19 cellular contexts compared by ENCODE assay signal in the genomic region with DNA sequence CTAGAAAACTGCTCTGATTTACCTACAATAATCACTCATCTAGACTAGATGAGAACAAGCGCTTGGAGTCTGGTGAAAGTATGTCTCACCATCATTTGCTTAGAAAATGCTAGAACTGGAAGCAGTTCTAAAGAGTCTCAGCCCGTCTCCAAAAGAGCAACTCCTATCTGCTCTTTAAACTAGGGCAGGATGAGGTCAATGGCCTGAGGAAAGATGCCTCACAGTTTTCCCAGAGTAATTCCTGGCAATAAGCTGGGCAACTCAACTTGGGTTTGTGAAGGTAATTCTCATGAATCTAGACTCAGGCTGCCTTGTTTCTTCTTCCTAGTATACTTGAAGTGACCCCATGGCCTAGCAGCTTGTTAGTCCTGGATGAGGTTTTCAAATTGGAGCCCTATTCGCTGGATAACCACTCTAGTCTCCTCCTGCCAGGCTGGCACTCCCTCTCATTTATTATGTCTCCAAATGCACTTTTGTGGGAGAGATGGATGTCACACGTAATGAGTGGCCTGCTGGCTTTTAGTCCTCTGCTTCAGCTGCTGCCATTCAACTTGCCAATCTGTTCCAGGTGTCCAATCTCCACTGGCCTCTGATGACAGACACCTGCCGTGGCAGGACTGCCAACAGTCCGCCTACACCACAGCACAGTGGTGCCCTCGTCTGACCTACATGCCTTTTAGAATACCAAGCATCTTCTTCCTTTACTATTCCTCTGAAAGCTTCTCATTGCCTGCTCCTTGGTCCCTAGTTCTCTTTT.
A peak's percentile ranks its signal among the peaks of the same experiment; 100 is the strongest.
DNase-seq lines count a peak whose midpoint lies in the region; ATAC-seq, FAIRE-seq and TF ChIP-seq lines count a peak whose summit lies in the region.
"Had no signal": no experiment of that assay in that cellular context is flagged by ENCODE, and none has a peak within 500 bp of the region (broad histone marks: within the 10 kb centered on the region; RNA-seq: fewer than 3 reads in every experiment).

No MANE protein-coding gene starts in this region.

- CTCF ChIA-PET in H1 (lab: Charles Lee; ENCODE audit: partially characterized antibody) = interaction anchor here (0.5 to 1.8 kb wide), 9 partner anchors 8 to 269 kb away, joined by 3 to 7 read pairs (median 4); a partner anchor contains a TSS

- TF ChIP-seq RAD21 in H1 (IDR thresholded peaks at IDR 0.05 in 1 of 2, conservative IDR thresholded peaks at IDR 0.05 in 1 of 2; ENCODE audit: low read depth in 2 of 2, low read length in 2 of 2) = no peak

- H3K27ac ChIP-seq in H1 (ENCODE audit: low read depth, low read length) (no peak overlapping the region), left lung (no peak overlapping the region)
- H3K27ac ChIP-seq: gastroesophageal sphincter, parathyroid adenoma, spleen had no signal

- no peak for FAIRE-seq in H1 (lab: Jason Lieb, UNC)

- H2BK12ac ChIP-seq in H1 (ENCODE audit: low read depth, low read length) = no peak overlapping the region

- H3K4me3 ChIP-seq in H1 (ENCODE audit: extremely low read depth in 1 of 4, insufficient read depth in 2 of 4, low read depth in 3 of 4, low read length in 4 of 4) = no peak overlapping the region
- no peak overlapping the region for H3K4me3 ChIP-seq in left lung
- H3K4me3 ChIP-seq: gastroesophageal sphincter, spleen had no signal

- no peak overlapping the region for H2AFZ ChIP-seq in H1 (ENCODE audit: low read length)
- H2AFZ ChIP-seq: parathyroid adenoma had no signal

- H3K9me3 ChIP-seq in H1 (ENCODE audit: insufficient read depth in 2 of 2, low read depth in 1 of 2, low read length in 1 of 2) (no peaks in the 10 kb centered on the region), left lung (no peaks in the 10 kb centered on the region)
- H3K9me3 ChIP-seq: gastroesophageal sphincter, spleen had no signal

- H2BK20ac ChIP-seq in H1 (ENCODE audit: low read length) = no peak overlapping the region

- H4K8ac ChIP-seq in H1 (ENCODE audit: extremely low read depth, insufficient read depth, low read length) = no peak overlapping the region

- H3K56ac ChIP-seq in H1 (replicated peaks; ENCODE audit: insufficient read length, low read depth, low read length) = no peak overlapping the region

- no peak for TF ChIP-seq POLR2A in H1 (IDR thresholded peaks at IDR 0.05; ENCODE audit: control extremely low read depth in 1 of 2, low read depth in 2 of 2, low read length in 2 of 2)

- H3K4ac ChIP-seq in H1 (replicated peaks; ENCODE audit: insufficient read length, low read depth, low read length) = no peak overlapping the region

- H3K27me3 ChIP-seq in H1 (replicated peaks in 1 of 4; ENCODE audit: control insufficient read depth in 3 of 4, extremely low read depth in 1 of 4, insufficient read depth in 3 of 4, low read length in 3 of 4) = no peaks in the 10 kb centered on the region
- no peaks in the 10 kb centered on the region for H3K27me3 ChIP-seq in left lung
- H3K27me3 ChIP-seq: gastroesophageal sphincter, spleen had no signal

- no peak overlapping the region for H3K23ac ChIP-seq in H1 (ENCODE audit: insufficient read length)

- H2BK5ac ChIP-seq in H1 (ENCODE audit: low read depth, low read length) = no peak overlapping the region

- H3K36me3 ChIP-seq in H1 (ENCODE audit: control insufficient read depth in 2 of 4, insufficient read depth in 4 of 4, low read length in 3 of 4) (peaks cover 0 to 4% (median 0%) of the 10 kb centered on the region in 4 experiments; a peak in 3 of 8 replicates), left lung (peaks cover 0 to 4% of the 10 kb centered on the region in 2 donors)

- H3K18ac ChIP-seq in H1 (ENCODE audit: extremely low read depth, low read length) = no peak overlapping the region

- WGBS in H1 (ENCODE audit: extremely low coverage in 1 of 2, insufficient coverage in 1 of 2, insufficient read length in 1 of 2, insufficient replicate concordance in 2 of 2, low coverage in 1 of 2, low lambda C conversion rate in 2 of 2, missing lambda C conversion rate in 1 of 2), 2 experiments = 90% methylated on average over 7 of the region's 7 CpGs; no CpG with 5 or more reads in 1 of the 2 experiments

- H4K91ac ChIP-seq in H1 (replicated peaks; ENCODE audit: insufficient read length, low read length) = no peak overlapping the region

- TF ChIP-seq EP300 in H1 (IDR thresholded peaks at IDR 0.05; ENCODE audit: borderline replicate concordance in 1 of 2, low read depth in 2 of 2, low read length in 2 of 2) = no peak

- peak; percentile 16 for DNase-seq in NCI-H187 treated with DMSO at 0.1 percent for 48 hours (lab: John Stamatoyannopoulos, UW)
- peak; percentile 76 for DNase-seq in NCI-H2227 treated with DMSO at 0.1 percent for 48 hours (lab: John Stamatoyannopoulos, UW)
- no peak for DNase-seq in H1 (ENCODE audit: low read depth in 1 of 2, low spot score in 2 of 2)
- DNase-seq in pons (ENCODE audit: low spot score) = peak; percentile 76
- DNase-seq in putamen (ENCODE audit: low spot score) = no peak
- DNase-seq in NCI-H446 (lab: John Stamatoyannopoulos, UW) = no peak
- DNase-seq in left lung = no peak
- DNase-seq: activated B cell treated with CpG ODN at 0.5 μM for 24 hours; activated CD8-positive, alpha-beta T cell treated with anti-CD3 and anti-CD28 coated beads for 36 hours; activated naive CD8-positive, alpha-beta T cell treated with anti-CD3 and anti-CD28 coated beads for 36 hours; activated T-cell treated with anti-CD3 and anti-CD28 coated beads, Interleukin-2, amount 50 U/mL, for 72 hours; dermis blood vessel endothelial cell; NCI-H1048; NCI-H510A treated with DMSO at 0.1 percent for 48 hours; spleen; stimulated activated CD8-positive, alpha-beta memory T cell treated with anti-CD3 and anti-CD28 coated beads, Interleukin-4, amount 100 ng/mL, for 48 hours had no signal

- no peak overlapping the region for H4K5ac ChIP-seq in H1 (ENCODE audit: insufficient read length, low read depth, low read length)

- POLR2A ChIA-PET in H1 (lab: Charles Lee; ENCODE audit: partially characterized antibody) = interaction anchor here (0.9 kb wide), 1 partner anchor 9 kb away, joined by 4 read pairs; no protein-coding TSS in a partner anchor

- H2BK120ac ChIP-seq in H1 (replicated peaks; ENCODE audit: low read depth, low read length) = no peak overlapping the region

- ATAC-seq in GM19452 (IDR thresholded peaks at IDR 0.05; ENCODE audit: unreplicated experiment) (no peak), left lung (no peak)
- ATAC-seq: activated CD8-positive, alpha-beta T cell treated with anti-CD3 and anti-CD28 coated beads for 36 hours; activated T-cell treated with anti-CD3 and anti-CD28 coated beads, Interleukin-2, amount 50 U/mL, for 72 hours; gastroesophageal sphincter had no signal

- 0 out of 2 replicates have a peak, but pooled peaks cover 5% of the 10 kb centered on the region for H3K79me1 ChIP-seq in H1 (ENCODE audit: low read depth, low read length)

- peak overlapping the region; percentile 25; the same call in 1 of the 2 replicates for H2AK5ac ChIP-seq in H1 (ENCODE audit: low read depth, low read length)

- H2BK15ac ChIP-seq in H1 (ENCODE audit: low read length) = no peak overlapping the region

- no peaks in the 10 kb centered on the region for H3K23me2 ChIP-seq in H1 (ENCODE audit: low read depth, low read length)

- no peak overlapping the region for H3K14ac ChIP-seq in H1 (ENCODE audit: insufficient read length)

- H4K20me1 ChIP-seq in H1 (replicated peaks in 1 of 2; ENCODE audit: control insufficient read depth in 1 of 2, insufficient read depth in 2 of 2, low read length in 2 of 2) = peaks cover 0 to 1% of the 10 kb centered on the region in 2 experiments

- H3K4me1 ChIP-seq in H1 (replicated peaks in 1 of 4; ENCODE audit: control insufficient read depth in 3 of 4, insufficient read depth in 4 of 4, low read length in 3 of 4) (peaks cover 0 to 7% (median 3%) of the 10 kb centered on the region in 4 experiments; a peak in 4 of 7 replicates), left lung (peaks cover 0 to 7% of the 10 kb centered on the region in 2 donors)

- intact Hi-C loops in left lung (cut with DNase I) = no loop called here

- no peaks in the 10 kb centered on the region for H3K79me2 ChIP-seq in H1 (ENCODE audit: control insufficient read depth in 1 of 2, insufficient read depth in 2 of 2, low read length in 2 of 2)
- H3K79me2 ChIP-seq: parathyroid adenoma had no signal

- no peak overlapping the region; a peak in 2 of 4 replicates for H3K4me2 ChIP-seq in H1 (ENCODE audit: insufficient read depth in 1 of 2, low read depth in 2 of 2, low read length in 2 of 2)

- H3K9ac ChIP-seq in H1 (replicated peaks in 1 of 4; ENCODE audit: extremely low read depth in 1 of 4, low read depth in 3 of 4, low read length in 3 of 4) = no peak overlapping the region
- H3K9ac ChIP-seq: parathyroid adenoma had no signal

- TF ChIP-seq CTCF in H1 (IDR thresholded peaks at IDR 0.05; ENCODE audit: control extremely low read depth in 1 of 3, insufficient read depth in 1 of 3, low read depth in 1 of 3, low read length in 3 of 3) (no peak), left lung (IDR thresholded peaks at IDR 0.05) (no peak)

TF ChIP-seq in H1, 55 proteins besides CTCF, POLR2A, EP300 and RAD21 (continues in another document):
- no peak for TF ChIP-seq MAFK (IDR thresholded peaks at IDR 0.05; ENCODE audit: low read depth, low read length)
- no peak for TF ChIP-seq JUND (IDR thresholded peaks at IDR 0.05; ENCODE audit: low read length)
- no peak for TF ChIP-seq POU5F1 (IDR thresholded peaks at IDR 0.05; ENCODE audit: low read depth, low read length)
- no peak for TF ChIP-seq BRCA1 (IDR thresholded peaks at IDR 0.05; ENCODE audit: low read depth, low read length)
- TF ChIP-seq CREB1 (IDR thresholded peaks at IDR 0.05) = no peak
- no peak for TF ChIP-seq NRF1 (IDR thresholded peaks at IDR 0.05; ENCODE audit: low read depth, low read length)
- no peak for TF ChIP-seq CHD1 (IDR thresholded peaks at IDR 0.05; ENCODE audit: low read depth, low read length)
- no peak for TF ChIP-seq TCF12 (IDR thresholded peaks at IDR 0.05; ENCODE audit: low read depth, low read length)
- no peak for TF ChIP-seq CEBPB (IDR thresholded peaks at IDR 0.05; ENCODE audit: low read depth, low read length)
- TF ChIP-seq TAF1 (IDR thresholded peaks at IDR 0.05; ENCODE audit: low read depth, low read length) = no peak
- TF ChIP-seq EGR1 (IDR thresholded peaks at IDR 0.05; ENCODE audit: borderline replicate concordance, low read depth, low read length) = no peak
- TF ChIP-seq, protein P1, sequence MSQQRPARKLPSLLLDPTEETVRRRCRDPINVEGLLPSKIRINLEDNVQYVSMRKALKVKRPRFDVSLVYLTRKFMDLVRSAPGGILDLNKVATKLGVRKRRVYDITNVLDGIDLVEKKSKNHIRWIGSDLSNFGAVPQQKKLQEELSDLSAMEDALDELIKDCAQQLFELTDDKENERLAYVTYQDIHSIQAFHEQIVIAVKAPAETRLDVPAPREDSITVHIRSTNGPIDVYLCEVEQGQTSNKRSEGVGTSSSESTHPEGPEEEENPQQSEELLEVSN (IDR thresholded peaks at IDR 0.05) = no peak
- no peak for TF ChIP-seq FOSL1 (IDR thresholded peaks at IDR 0.05; ENCODE audit: insufficient read depth, low read depth, low read length)
- TF ChIP-seq SIN3A (conservative IDR thresholded peaks at IDR 0.05 in 1 of 2, IDR thresholded peaks at IDR 0.05 in 1 of 2; ENCODE audit: low read depth in 1 of 2, low read length in 2 of 2) = no peak
- no peak for TF ChIP-seq SAP30 (IDR thresholded peaks at IDR 0.05; ENCODE audit: insufficient read depth, insufficient replicate concordance, low read length)

Comparison
In these comparisons a context has a peak if more than half of its experiments do, and no peak if none do; other contexts are left out.
1. DNase-seq: peak in NCI-H187 treated with DMSO at 0.1 percent for 48 hours (single experiment), NCI-H2227 treated with DMSO at 0.1 percent for 48 hours (single experiment) and pons (single experiment); none in H1 (0 of 2), putamen (single experiment), NCI-H446 (0 of 2) and left lung (0 of 2).